ENCODE assay signal across 19 cellular contexts in genomic region chr1:173481195-173481772, GRCh38.
"Had no signal": no experiment of that assay in that cellular context is flagged by ENCODE, and none has a peak within 500 bp of the region (broad histone marks: within the 10 kb centered on the region; RNA-seq: fewer than 3 reads in every experiment).

No MANE protein-coding gene starts in this region.

- H3K9ac ChIP-seq: neural progenitor cell had no signal

- ATAC-seq: activated CD4-positive, alpha-beta T cell treated with anti-CD3 and anti-CD28 coated beads for 36 hours; activated CD8-positive, alpha-beta memory T cell treated with anti-CD3 and anti-CD28 coated beads, Interleukin-2, amount 10 ng/mL, durations not matched to agents 7 days and 5 days; left lung; T-cell had no signal

- DNase-seq: activated CD4-positive, alpha-beta memory T cell treated with anti-CD3 and anti-CD28 coated beads for 36 hours; activated CD4-positive, alpha-beta T cell treated with anti-CD3 and anti-CD28 coated beads for 36 hours; activated CD8-positive, alpha-beta memory T cell treated with anti-CD3 and anti-CD28 coated beads, Interleukin-2, amount 10 ng/mL, durations not matched to agents 7 days and 5 days; activated gamma-delta T cell; activated T-cell treated with anti-CD3 and anti-CD28 coated beads, Interleukin-2, amount 50 U/mL, for 1 hour; erythroblast; islet precursor cell; left lung; sigmoid colon; stimulated activated CD4-positive, alpha-beta T cell treated with anti-CD3 and anti-CD28 coated beads, Interleukin-1b, Interleukin-23, amount 100 ng/mL, for 48 hours; T-cell; T1000; thyroid gland had no signal

- H3K4me3 Mint-ChIP-seq: activated CD4-positive, alpha-beta memory T cell treated with anti-CD3 and anti-CD28 coated beads for 36 hours; activated CD4-positive, alpha-beta T cell treated with anti-CD3 and anti-CD28 coated beads for 36 hours; activated CD8-positive, alpha-beta memory T cell treated with anti-CD3 and anti-CD28 coated beads, Interleukin-2, amount 10 ng/mL, durations not matched to agents 7 days and 5 days; neural progenitor cell; T-cell had no signal

- H3K27ac Mint-ChIP-seq: activated CD4-positive, alpha-beta memory T cell treated with anti-CD3 and anti-CD28 coated beads for 36 hours; activated CD8-positive, alpha-beta memory T cell treated with anti-CD3 and anti-CD28 coated beads, Interleukin-2, amount 10 ng/mL, durations not matched to agents 7 days and 5 days; neural progenitor cell had no signal

- H3K4me3 ChIP-seq: ascending aorta, left lung, neural progenitor cell, sigmoid colon, SK-N-MC, thyroid gland had no signal

- H3K4me2 ChIP-seq: neural progenitor cell had no signal

- H3K27ac ChIP-seq: ascending aorta, left lung, neural progenitor cell, sigmoid colon, SK-N-MC, thyroid gland, VCaP had no signal

- H3K27me3 Mint-ChIP-seq: activated CD4-positive, alpha-beta memory T cell treated with anti-CD3 and anti-CD28 coated beads for 36 hours; activated CD4-positive, alpha-beta T cell treated with anti-CD3 and anti-CD28 coated beads for 36 hours; activated CD8-positive, alpha-beta memory T cell treated with anti-CD3 and anti-CD28 coated beads, Interleukin-2, amount 10 ng/mL, durations not matched to agents 7 days and 5 days; T-cell had no signal

- H3K27me3 ChIP-seq: ascending aorta, left lung, neural progenitor cell, sigmoid colon, thyroid gland had no signal

- H3K9me3 Mint-ChIP-seq: activated CD4-positive, alpha-beta memory T cell treated with anti-CD3 and anti-CD28 coated beads for 36 hours; neural progenitor cell; T-cell had no signal

- H2AFZ ChIP-seq: neural progenitor cell had no signal

- H3K9me3 ChIP-seq: ascending aorta, left lung, sigmoid colon, thyroid gland had no signal

- FAIRE-seq: bronchial epithelial cell, urothelium cell line had no signal
